In genomic region chr1:155976913-155977606, GRCh38 we compare ENCODE assay signal across 8 cellular contexts. TPM values are rescaled to one million over a fixed set of nuclear protein-coding genes. Genes with fewer than 3 reads are reported as not detected.
DNase-seq lines count a peak whose midpoint lies in the region; ATAC-seq and TF ChIP-seq lines count a peak whose summit lies in the region.

No MANE protein-coding gene starts in this region.

- H3K27ac ChIP-seq in ACC112 (ENCODE audit: low read depth, low read length) (peak overlapping the region; percentile 72), HL-60 (replicated peaks) (peak overlapping the region; percentile 100)

- H3K4me1 ChIP-seq in ACC112 (ENCODE audit: control insufficient read depth, insufficient read depth, low read length, unreplicated experiment) = peaks cover 64% of the 10 kb centered on the region

- ATAC-seq in stimulated activated naive CD8-positive, alpha-beta T cell treated with anti-CD3 and anti-CD28 coated beads, Interleukin-15, amount 100 ng/mL, for 72 hours = peak; percentile 22

- H3K36me3 ChIP-seq in ACC112 (ENCODE audit: insufficient read depth, low read length) = 0 out of 2 replicates have a peak, but pooled peaks cover 5% of the 10 kb centered on the region
- H3K36me3 ChIP-seq in kidney epithelial cell (ENCODE audit: control insufficient read depth, insufficient read depth, low read length) = no peaks in the 10 kb centered on the region

- no peaks in the 10 kb centered on the region for H3K36me3 Mint-ChIP-seq in activated naive CD8-positive, alpha-beta T cell

- DNase-seq in HL-60 (ENCODE audit: low read depth in 1 of 2, low spot score in 1 of 2) = peak; percentile 30 to 33
- no peak for DNase-seq in kidney epithelial cell (ENCODE audit: low read depth)
- DNase-seq in stimulated activated naive CD8-positive, alpha-beta T cell treated with anti-CD3 and anti-CD28 coated beads, Interleukin-15, amount 100 ng/mL, for 72 hours = peak in 1 of 2 donors; percentile 44
- no peak for DNase-seq in NK-92 treated with Interleukin-12 subunit alpha and Interleukin-12 subunit beta, amount 100 ng/mL, for 24 hours (lab: John Stamatoyannopoulos, UW)
- DNase-seq in NCI-H2196 treated with DMSO at 0.1 percent for 48 hours (lab: John Stamatoyannopoulos, UW; ENCODE audit: unreplicated experiment) = no peak
- no peak for DNase-seq in NCI-H146 (lab: John Stamatoyannopoulos, UW)

- H3K27me3 ChIP-seq in ACC112 (ENCODE audit: insufficient read depth, low read length) = no peaks in the 10 kb centered on the region
- H3K27me3 ChIP-seq in HL-60 (ENCODE audit: insufficient read depth, poor library complexity, severe bottlenecking) = no peaks in the 10 kb centered on the region
- H3K27me3 ChIP-seq in kidney epithelial cell (ENCODE audit: control insufficient read depth, insufficient read depth, low read length) = no peaks in the 10 kb centered on the region

- H3K4me1 Mint-ChIP-seq in activated naive CD8-positive, alpha-beta T cell (ENCODE audit: low read depth) = peaks cover 72% of the 10 kb centered on the region
- peaks cover 75% of the 10 kb centered on the region for H3K4me1 Mint-ChIP-seq in stimulated activated naive CD8-positive, alpha-beta T cell treated with anti-CD3 and anti-CD28 coated beads, Interleukin-15, amount 100 ng/mL, for 72 hours

- peak overlapping the region; percentile 95 for H3K27ac Mint-ChIP-seq in activated naive CD8-positive, alpha-beta T cell
- peak overlapping the region; percentile 92 to 97 for H3K27ac Mint-ChIP-seq in stimulated activated naive CD8-positive, alpha-beta T cell treated with anti-CD3 and anti-CD28 coated beads, Interleukin-15, amount 100 ng/mL, for 72 hours

- no peaks in the 10 kb centered on the region for H3K9me3 Mint-ChIP-seq in activated naive CD8-positive, alpha-beta T cell (ENCODE audit: low read depth)
- H3K9me3 Mint-ChIP-seq in stimulated activated naive CD8-positive, alpha-beta T cell treated with anti-CD3 and anti-CD28 coated beads, Interleukin-15, amount 100 ng/mL, for 72 hours = no peaks in the 10 kb centered on the region

- peak overlapping the region; percentile 82 for H3K4me3 ChIP-seq in ACC112 (ENCODE audit: low read depth, low read length)
- peak overlapping the region; percentile 84 for H3K4me3 ChIP-seq in HL-60 (replicated peaks; ENCODE audit: insufficient read depth, low read length)
- H3K4me3 ChIP-seq in kidney epithelial cell (ENCODE audit: low read depth, low read length) = peak overlapping the region; percentile 84

- no peaks in the 10 kb centered on the region for H3K27me3 Mint-ChIP-seq in activated naive CD8-positive, alpha-beta T cell
- H3K27me3 Mint-ChIP-seq in stimulated activated naive CD8-positive, alpha-beta T cell treated with anti-CD3 and anti-CD28 coated beads, Interleukin-15, amount 100 ng/mL, for 72 hours = no peaks in the 10 kb centered on the region

- peaks cover 97% of the 10 kb centered on the region for H3K79me2 ChIP-seq in ACC112 (ENCODE audit: control insufficient read depth, insufficient read depth, low read length, unreplicated experiment)

- peak overlapping the region; percentile 90 for H3K4me3 Mint-ChIP-seq in activated naive CD8-positive, alpha-beta T cell
- peak overlapping the region; percentile 77 to 86 for H3K4me3 Mint-ChIP-seq in stimulated activated naive CD8-positive, alpha-beta T cell treated with anti-CD3 and anti-CD28 coated beads, Interleukin-15, amount 100 ng/mL, for 72 hours

- TF ChIP-seq CTCF in HL-60 (IDR thresholded peaks at IDR 0.05; ENCODE audit: insufficient read depth, low read length) (no peak), kidney epithelial cell (IDR thresholded peaks at IDR 0.05; ENCODE audit: insufficient read depth, low read length, poor library complexity, severe bottlenecking) (no peak)

- no peak overlapping the region for H2AFZ ChIP-seq in ACC112 (ENCODE audit: low read length, unreplicated experiment)

RNA-seq across cellular contexts. Expression of gene ARHGEF2, which starts 1.3 kb away (rescaled TPM):
- total RNA-seq in kidney epithelial cell = 197 and 230 TPM in 2 replicates

RNA-seq across cellular contexts. Expression of gene RXFP4, which starts 35.6 kb away (rescaled TPM):
- total RNA-seq in kidney epithelial cell = not detected in 2 replicates

RNA-seq across cellular contexts. Expression of gene KHDC4, which starts 42.8 kb away (rescaled TPM):
- total RNA-seq in kidney epithelial cell = 31.5 and 32.2 TPM in 2 replicates

RNA-seq across cellular contexts. Expression of gene SSR2, which starts 43.7 kb away (rescaled TPM):
- total RNA-seq in kidney epithelial cell = 348 and 428 TPM in 2 replicates

Comparison
In these comparisons a context has a peak if more than half of its experiments do, and no peak if none do; other contexts are left out.
1. DNase-seq: peak in HL-60 (2 of 2); none in kidney epithelial cell (single experiment), NK-92 treated with Interleukin-12 subunit alpha and Interleukin-12 subunit beta, amount 100 ng/mL, for 24 hours (single experiment), NCI-H2196 treated with DMSO at 0.1 percent for 48 hours (single experiment) and NCI-H146 (single experiment).
2. Peak in every context shown above with its lines, with median percentiles within 50 percentile points of each other: H3K4me3 ChIP-seq.